8 cellular contexts compared by ENCODE assay signal in the genomic region with DNA sequence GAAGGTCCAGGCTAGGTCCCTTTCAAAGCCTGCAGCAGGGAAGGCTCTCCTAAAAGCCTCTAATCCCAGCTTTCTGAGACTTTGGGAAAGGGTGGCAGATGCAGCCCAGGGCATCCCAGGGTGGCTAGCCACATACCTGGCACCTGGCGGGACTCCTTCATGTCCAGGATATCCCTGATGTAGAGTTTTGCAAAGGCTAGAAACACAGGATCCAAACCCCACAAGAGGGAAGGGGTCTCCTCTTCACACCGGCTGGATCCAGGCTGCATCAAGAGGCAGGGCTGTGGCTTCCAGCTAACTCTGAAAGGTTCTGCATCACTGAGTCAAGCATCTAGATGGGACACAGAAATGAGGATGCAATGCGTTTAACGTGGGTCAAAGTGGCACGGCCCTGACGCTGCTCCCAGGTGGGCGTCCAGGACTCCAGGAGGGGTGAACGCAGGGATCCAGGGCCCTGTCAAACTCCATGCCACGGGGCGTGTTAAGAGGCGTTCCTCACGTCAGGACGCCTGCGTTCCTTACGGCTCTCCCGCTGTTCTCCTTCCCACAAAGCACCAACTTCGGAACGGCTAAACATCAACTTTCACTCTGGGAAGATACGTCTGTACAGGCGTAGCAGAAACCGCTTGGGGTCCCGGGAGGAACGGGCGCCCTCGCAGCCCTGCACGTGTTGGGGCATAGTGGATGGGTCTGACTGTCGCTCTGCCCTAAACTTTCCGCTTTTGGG. TPM values are rescaled to one million over a fixed set of nuclear protein-coding genes. Genes with fewer than 3 reads are reported as not detected.
A peak's percentile ranks its signal among the peaks of the same experiment; 100 is the strongest.
DNase-seq lines count a peak whose midpoint lies in the region; ATAC-seq, FAIRE-seq and TF ChIP-seq lines count a peak whose summit lies in the region.

No MANE protein-coding gene starts in this region.

- H4K5ac ChIP-seq in H1 (ENCODE audit: insufficient read length, low read depth, low read length): peak overlapping the region; percentile 93

- H3K9me3 ChIP-seq in SU-DHL-6 (ENCODE audit: insufficient read depth, low read length) (peaks cover 6% of the 10 kb centered on the region; the same call in 1 of the 2 replicates), H1 (ENCODE audit: insufficient read depth in 2 of 2, low read depth in 1 of 2, low read length in 1 of 2) (peaks cover 8 to 9% of the 10 kb centered on the region in 2 experiments), mononuclear cell (ENCODE audit: low read depth, low read length) (no peaks in the 10 kb centered on the region), upper lobe of right lung (no peaks in the 10 kb centered on the region)

- H3K9ac ChIP-seq in SU-DHL-6 (ENCODE audit: low read length) (peak overlapping the region; percentile 81), H1 (replicated peaks in 1 of 4; ENCODE audit: extremely low read depth in 1 of 4, low read depth in 3 of 4, low read length in 3 of 4) (peak overlapping the region; percentile 51 to 94 (median 66))

- no peak overlapping the region; the same call in 1 of the 2 replicates for H2BK15ac ChIP-seq in H1 (ENCODE audit: low read length)

- ATAC-seq in GM18907 (IDR thresholded peaks at IDR 0.05; ENCODE audit: unreplicated experiment) (peak; percentile 25), HG03139 (IDR thresholded peaks at IDR 0.05; ENCODE audit: unreplicated experiment) (peak; percentile 1), upper lobe of right lung (peak; percentile 51)

- H3K27ac ChIP-seq in SU-DHL-6 (ENCODE audit: low read depth, low read length) (peak overlapping the region; percentile 17), H1 (ENCODE audit: low read depth, low read length) (peak overlapping the region; percentile 22; the same call in 1 of the 2 replicates), upper lobe of right lung (peak overlapping the region; percentile 97)

- H2AK5ac ChIP-seq in H1 (ENCODE audit: low read depth, low read length): no peak overlapping the region; the same call in 1 of the 2 replicates

- peak overlapping the region; percentile 83 for H3K56ac ChIP-seq in H1 (replicated peaks; ENCODE audit: insufficient read length, low read depth, low read length)

- H2BK12ac ChIP-seq in H1 (ENCODE audit: low read depth, low read length): peak overlapping the region; percentile 89

- H2AFZ ChIP-seq in SU-DHL-6 (ENCODE audit: low read depth, low read length, severe bottlenecking): peak overlapping the region; percentile 80
- peak overlapping the region; percentile 76 for H2AFZ ChIP-seq in H1 (ENCODE audit: low read length)

- TF ChIP-seq CTCF in AG10803 (conservative IDR thresholded peaks at IDR 0.05; ENCODE audit: low read length) (no peak), SU-DHL-6 (IDR thresholded peaks at IDR 0.05; ENCODE audit: insufficient read depth, low read length, poor library complexity, severe bottlenecking) (no peak), H1 (IDR thresholded peaks at IDR 0.05; ENCODE audit: control extremely low read depth in 1 of 3, insufficient read depth in 1 of 3, low read depth in 1 of 3, low read length in 3 of 3) (no peak), upper lobe of right lung (IDR thresholded peaks at IDR 0.05) (no peak)

- H3K4ac ChIP-seq in H1 (replicated peaks; ENCODE audit: insufficient read length, low read depth, low read length): peak overlapping the region; percentile 76

- no peak for TF ChIP-seq RAD21 in H1 (IDR thresholded peaks at IDR 0.05 in 1 of 2, conservative IDR thresholded peaks at IDR 0.05 in 1 of 2; ENCODE audit: low read depth in 2 of 2, low read length in 2 of 2)

- DNase-seq in AG10803 (ENCODE audit: low read depth) (no peak), H1 (ENCODE audit: low read depth in 1 of 2, low spot score in 2 of 2) (no peak), upper lobe of right lung (peak; percentile 81), inferior parietal cortex (ENCODE audit: extremely low spot score) (no peak)

- H3K4me3 ChIP-seq in AG10803 (ENCODE audit: low read length): peak overlapping the region; percentile 91
- H3K4me3 ChIP-seq in SU-DHL-6 (ENCODE audit: insufficient read depth, low read length, poor library complexity, severe bottlenecking): peak overlapping the region; percentile 80
- H3K4me3 ChIP-seq in H1 (ENCODE audit: extremely low read depth in 1 of 4, insufficient read depth in 2 of 4, low read depth in 3 of 4, low read length in 4 of 4): peak overlapping the region; percentile 74 to 91 (median 81)
- H3K4me3 ChIP-seq in mononuclear cell (ENCODE audit: low read length): peak overlapping the region; percentile 94
- H3K4me3 ChIP-seq in upper lobe of right lung: peak overlapping the region; percentile 76

- no peak overlapping the region for H2BK20ac ChIP-seq in H1 (ENCODE audit: low read length)

- H3K4me1 ChIP-seq in H1 (replicated peaks in 1 of 4; ENCODE audit: control insufficient read depth in 3 of 4, insufficient read depth in 4 of 4, low read length in 3 of 4): peaks cover 7 to 19% (median 11%) of the 10 kb centered on the region in 4 experiments
- peaks cover 65% of the 10 kb centered on the region for H3K4me1 ChIP-seq in mononuclear cell (ENCODE audit: insufficient read depth, low read length)
- peaks cover 24% of the 10 kb centered on the region for H3K4me1 ChIP-seq in upper lobe of right lung

- H4K20me1 ChIP-seq in SU-DHL-6 (ENCODE audit: low read depth, low read length) (no peaks in the 10 kb centered on the region), H1 (replicated peaks in 1 of 2; ENCODE audit: control insufficient read depth in 1 of 2, insufficient read depth in 2 of 2, low read length in 2 of 2) (no peaks in the 10 kb centered on the region)

- CTCF ChIA-PET in H1 (lab: Charles Lee; ENCODE audit: partially characterized antibody): interaction anchor here (0.6 to 2.9 kb wide), 2 partner anchors 32 to 52 kb away, joined by 3 to 8 read pairs; no protein-coding TSS in a partner anchor

- WGBS in H1 (ENCODE audit: extremely low coverage in 1 of 2, insufficient coverage in 1 of 2, insufficient read length in 1 of 2, insufficient replicate concordance in 2 of 2, low coverage in 1 of 2, low lambda C conversion rate in 2 of 2, missing lambda C conversion rate in 1 of 2), 2 experiments: 13% methylated on average over 28 of the region's 28 CpGs; no CpG with 5 or more reads in 1 of the 2 experiments

- no peaks in the 10 kb centered on the region for H3K9me2 ChIP-seq in SU-DHL-6 (replicated peaks; ENCODE audit: insufficient read depth, low read length)

- H3K14ac ChIP-seq in H1 (ENCODE audit: insufficient read length): no peak overlapping the region

- intact Hi-C loops in upper lobe of right lung (cut with DNase I): no loop called here

- no peak; a peak in 1 of 3 replicates for TF ChIP-seq POLR2A in H1 (IDR thresholded peaks at IDR 0.05; ENCODE audit: control extremely low read depth in 1 of 2, low read depth in 2 of 2, low read length in 2 of 2)

- H3K18ac ChIP-seq in H1 (ENCODE audit: extremely low read depth, low read length): peak overlapping the region; percentile 79; the same call in 1 of the 2 replicates

- no peak for TF ChIP-seq EP300 in H1 (IDR thresholded peaks at IDR 0.05; ENCODE audit: borderline replicate concordance in 1 of 2, low read depth in 2 of 2, low read length in 2 of 2)

- peak overlapping the region; percentile 83 for H4K91ac ChIP-seq in H1 (replicated peaks; ENCODE audit: insufficient read length, low read length)

- POLR2A ChIA-PET in H1 (lab: Charles Lee; ENCODE audit: partially characterized antibody): interaction anchor here (0.6 to 0.7 kb wide), 2 partner anchors 16 to 71 kb away, joined by 3 to 4 read pairs; no protein-coding TSS in a partner anchor

- peak overlapping the region; percentile 95 for H4K8ac ChIP-seq in H1 (ENCODE audit: extremely low read depth, insufficient read depth, low read length)

- H3K79me2 ChIP-seq in SU-DHL-6 (ENCODE audit: insufficient read depth, low read length) (no peaks in the 10 kb centered on the region; the same call in 1 of the 2 replicates), H1 (ENCODE audit: control insufficient read depth in 1 of 2, insufficient read depth in 2 of 2, low read length in 2 of 2) (no peaks in the 10 kb centered on the region)

- H2BK120ac ChIP-seq in H1 (replicated peaks; ENCODE audit: low read depth, low read length): peak overlapping the region; percentile 73

- FAIRE-seq in H1 (lab: Jason Lieb, UNC): no peak

- H3K36me3 ChIP-seq in SU-DHL-6 (ENCODE audit: low read length) (0 out of 2 replicates have a peak, but pooled peaks cover 7% of the 10 kb centered on the region), H1 (ENCODE audit: control insufficient read depth in 2 of 4, insufficient read depth in 4 of 4, low read length in 3 of 4) (peaks cover 0 to 14% (median 4%) of the 10 kb centered on the region in 4 experiments; a peak in 2 of 8 replicates), upper lobe of right lung (no peaks in the 10 kb centered on the region)

- H2BK5ac ChIP-seq in H1 (ENCODE audit: low read depth, low read length): peak overlapping the region; percentile 98

- no peaks in the 10 kb centered on the region for H3K27me3 ChIP-seq in SU-DHL-6 (ENCODE audit: low read length)
- no peaks in the 10 kb centered on the region for H3K27me3 ChIP-seq in H1 (replicated peaks in 1 of 4; ENCODE audit: control insufficient read depth in 3 of 4, extremely low read depth in 1 of 4, insufficient read depth in 3 of 4, low read length in 3 of 4)
- no peaks in the 10 kb centered on the region for H3K27me3 ChIP-seq in mononuclear cell (ENCODE audit: insufficient read depth, low read length)
- H3K27me3 ChIP-seq in upper lobe of right lung: no peaks in the 10 kb centered on the region

- H3K23me2 ChIP-seq in H1 (ENCODE audit: low read depth, low read length): peaks cover 7% of the 10 kb centered on the region; the same call in 1 of the 2 replicates

- peaks cover 5% of the 10 kb centered on the region; the same call in 1 of the 2 replicates for H3F3A ChIP-seq in SU-DHL-6 (ENCODE audit: insufficient read depth)

- H3K4me2 ChIP-seq in SU-DHL-6 (ENCODE audit: low read depth, low read length, poor library complexity, severe bottlenecking): peak overlapping the region; percentile 81
- H3K4me2 ChIP-seq in H1 (ENCODE audit: insufficient read depth in 1 of 2, low read depth in 2 of 2, low read length in 2 of 2): peak overlapping the region; percentile 93 to 97

- H3K79me1 ChIP-seq in H1 (ENCODE audit: low read depth, low read length): no peaks in the 10 kb centered on the region

- H3K23ac ChIP-seq in H1 (ENCODE audit: insufficient read length): no peak overlapping the region

RNA-seq across cellular contexts. Expression of a gene that starts 0.5 kb away (rescaled TPM):
- total RNA-seq in H1 (2021; fragmentation: NEBNext Ultra II Directional; extraction: Animal tissue kit (Norgen Biotek cat#: 25700)): 10.3 and 12.4 TPM in 2 replicates
- polyA plus RNA-seq in H1 (2011; rRNA removed): 8.3 and 10.1 TPM in 2 replicates
- 13.3 TPM for polyA plus RNA-seq in H1 (2011; cell fraction: cytosol; rRNA removed)
- 7.8 TPM for polyA plus RNA-seq in H1 (2011; cell fraction: nucleus; rRNA removed)
- polyA plus RNA-seq in H1 (2012, experiment 1 of 2): 11.8 to 13.7 TPM (median 12.4 TPM) in 4 replicates
- polyA plus RNA-seq in H1 (2012, experiment 2 of 2): 2.3 TPM
- polyA plus RNA-seq in H1 (2013, experiment 1 of 2): 10.1 TPM
- polyA plus RNA-seq in H1 (2013, experiment 2 of 2): 10.0 TPM
- 12.7 and 13.0 TPM in 2 replicates for polyA minus RNA-seq in H1 (2011; rRNA and poly(A)+ RNA removed)
- 6.7 TPM for polyA minus RNA-seq in H1 (2011; cell fraction: cytosol; rRNA and poly(A)+ RNA removed)
- polyA minus RNA-seq in H1 (2011; cell fraction: nucleus; rRNA and poly(A)+ RNA removed): 7.5 TPM
- 28.7 TPM for total RNA-seq in mononuclear cell
- total RNA-seq in upper lobe of right lung: 42.3 TPM

RNA-seq across cellular contexts. Expression of a gene that starts 49.5 kb away (rescaled TPM):
- 18.3 and 18.8 TPM in 2 replicates for total RNA-seq in H1 (2021; fragmentation: NEBNext Ultra II Directional; extraction: Animal tissue kit (Norgen Biotek cat#: 25700))
- 1.6 and 2.7 TPM in 2 replicates for polyA plus RNA-seq in H1 (2011; rRNA removed)
- 4.5 TPM for polyA plus RNA-seq in H1 (2011; cell fraction: cytosol; rRNA removed)
- 2.6 TPM for polyA plus RNA-seq in H1 (2011; cell fraction: nucleus; rRNA removed)
- 8.1 to 17.0 TPM (median 9.4 TPM) in 4 replicates for polyA plus RNA-seq in H1 (2012, experiment 1 of 2)
- polyA plus RNA-seq in H1 (2012, experiment 2 of 2): 0.62 TPM
- polyA plus RNA-seq in H1 (2013, experiment 1 of 2): 14.6 TPM
- polyA plus RNA-seq in H1 (2013, experiment 2 of 2): 13.8 TPM
- 4.6 and 7.4 TPM in 2 replicates for polyA minus RNA-seq in H1 (2011; rRNA and poly(A)+ RNA removed)
- polyA minus RNA-seq in H1 (2011; cell fraction: cytosol; rRNA and poly(A)+ RNA removed): 7.9 TPM
- 9.3 TPM for polyA minus RNA-seq in H1 (2011; cell fraction: nucleus; rRNA and poly(A)+ RNA removed)
- total RNA-seq in mononuclear cell: 75.2 TPM
- total RNA-seq in upper lobe of right lung: 46.7 TPM

Comparison
In these comparisons a context has a peak if more than half of its experiments do, and no peak if none do; other contexts are left out.
1. ATAC-seq: peak in every context shown above with its lines; median percentile 51 in upper lobe of right lung; 25 in GM18907; 1 in HG03139.
2. H3K27ac ChIP-seq: peak in every context shown above with its lines; median percentile 97 in upper lobe of right lung; 22 in H1; 17 in SU-DHL-6.